In the genomic region with DNA sequence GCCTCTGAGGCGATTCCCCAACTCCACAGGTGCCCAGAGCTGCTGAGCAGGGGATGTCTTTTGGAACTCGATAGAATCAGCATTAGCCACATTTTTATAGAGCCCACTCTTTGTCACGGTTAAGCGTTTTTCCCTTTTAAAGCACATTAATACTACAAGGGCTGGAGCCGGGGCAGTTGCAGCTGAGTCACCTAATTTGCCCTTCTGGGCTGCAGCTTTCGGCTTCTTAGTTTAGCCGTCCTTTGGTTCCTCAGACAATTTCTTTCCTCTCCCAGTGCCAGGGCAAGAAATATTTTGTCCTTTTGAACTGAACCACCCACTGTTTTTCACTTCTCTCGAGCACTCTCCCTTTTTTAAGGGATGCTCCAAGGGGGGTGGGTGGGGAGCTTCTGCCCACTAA, we compare ENCODE assay signal across 13 cellular contexts. TPM values are rescaled to one million over a fixed set of nuclear protein-coding genes. Genes with fewer than 3 reads are reported as not detected.
DNase-seq lines count a peak whose midpoint lies in the region; ATAC-seq, FAIRE-seq and TF ChIP-seq lines count a peak whose summit lies in the region.
"Had no signal": no experiment of that assay in that cellular context is flagged by ENCODE, and none has a peak within 500 bp of the region (broad histone marks: within the 10 kb centered on the region; RNA-seq: fewer than 3 reads in every experiment).

No MANE protein-coding gene starts in this region.

- CTCF ChIA-PET in Panc1 (lab: Charles Lee): no interaction called here

- BruUV-seq in Panc1 (replicated peaks; lab: Mats Ljungman, UMichigan): no TSS peak

- POLR2A ChIA-PET in Panc1 (lab: Charles Lee): no interaction called here

- H3K4me1 ChIP-seq in Panc1 (ENCODE audit: control insufficient read depth, insufficient read depth, low read length) (peaks cover 44% of the 10 kb centered on the region), thoracic aorta (ENCODE audit: control insufficient read depth in 1 of 2, low read depth in 2 of 2) (peaks cover 13 to 61% of the 10 kb centered on the region in 2 donors)

- H3K27me3 ChIP-seq in Panc1 (ENCODE audit: control insufficient read depth, insufficient read depth, low read length): no peaks in the 10 kb centered on the region
- no peaks in the 10 kb centered on the region for H3K27me3 ChIP-seq in thoracic aorta (replicated peaks; ENCODE audit: insufficient read depth)
- H3K27me3 ChIP-seq: gastrocnemius medialis had no signal

- H3K9me3 ChIP-seq in Panc1 (ENCODE audit: control insufficient read depth, insufficient read depth, low read depth, low read length) (no peaks in the 10 kb centered on the region), thoracic aorta (no peaks in the 10 kb centered on the region)
- H3K9me3 ChIP-seq: gastrocnemius medialis had no signal

- H3K36me3 ChIP-seq in Panc1 (ENCODE audit: control insufficient read depth, insufficient read depth, low read length) (no peaks in the 10 kb centered on the region), thoracic aorta (no peaks in the 10 kb centered on the region)
- H3K36me3 ChIP-seq: gastrocnemius medialis had no signal

- ATAC-seq in Panc1 (no peak), thoracic aorta (ENCODE audit: insufficient number of reproducible peaks, low FRiP score, low read depth) (no peak)
- ATAC-seq: gastrocnemius medialis, WTC11 had no signal

- TF ChIP-seq CTCF in Panc1 (IDR thresholded peaks at IDR 0.05) (no peak), thoracic aorta (IDR thresholded peaks at IDR 0.05) (no peak)

- intact Hi-C loops in Panc1 (cut with micrococcal nuclease; ENCODE audit: unreplicated experiment): loop anchor here (10.0 kb wide), 1 partner anchor 111 kb away; no protein-coding TSS in a partner anchor

- FAIRE-seq in H54 (lab: Jason Lieb, UNC): no peak
- FAIRE-seq: kidney had no signal

- H3K27ac ChIP-seq in Panc1 (ENCODE audit: low read length) (peak overlapping the region; percentile 66), thoracic aorta (peak overlapping the region; percentile 55 to 78)

- DNase-seq in H54 (ENCODE audit: insufficient read length, low spot score) (peak; percentile 40), Panc1 (ENCODE audit: low read depth, low spot score) (no peak), fibroblast of peridontal ligament (ENCODE audit: extremely low read depth) (peak; percentile 69), thoracic aorta (ENCODE audit: low spot score) (no peak), NCI-H2107 (lab: John Stamatoyannopoulos, UW) (no peak)
- DNase-seq in stimulated activated CD4-positive, alpha-beta T cell treated with anti-CD3 and anti-CD28 coated beads, Interleukin-4, amount 100 ng/mL, for 4 hours: no peak
- no peak for DNase-seq in stimulated activated CD4-positive, alpha-beta T cell treated with anti-CD3 and anti-CD28 coated beads, Interleukin-2, amount 100 ng/mL, for 24 hours
- DNase-seq: activated CD8-positive, alpha-beta memory T cell treated with anti-CD3 and anti-CD28 coated beads, Interleukin-2, amount 50 U/mL, for 4 hours; dermis blood vessel endothelial cell; gastrocnemius medialis; kidney; NCI-H187 treated with DMSO at 0.1 percent for 48 hours had no signal

- no peak for TF ChIP-seq POLR2A in H54 (IDR thresholded peaks at IDR 0.05; ENCODE audit: low read depth, low read length)

- no peak overlapping the region for H3K4me3 ChIP-seq in Panc1 (ENCODE audit: low read depth in 2 of 2, low read length in 2 of 2)
- H3K4me3 ChIP-seq in thoracic aorta: peak overlapping the region; percentile 45
- H3K4me3 ChIP-seq: gastrocnemius medialis had no signal

- in situ Hi-C loops in Panc1 (cut with HindIII; ENCODE audit: low pct_unique_long_range_greater_than_20kb, low sequenced_read_pairs): no loop called here

RNA-seq across cellular contexts. Expression of a gene that starts 23.2 kb away (rescaled TPM):
- total RNA-seq in Panc1 (2021; ENCODE audit: unreplicated experiment) (10.6 TPM), thoracic aorta (10 to 100 TPM; 11.9 to 24.5 TPM)
- polyA plus RNA-seq in Panc1 (2012; ENCODE audit: insufficient read length): 11.6 TPM

Comparison
In these comparisons a context has a peak if more than half of its experiments do, and no peak if none do; other contexts are left out.
1. DNase-seq: peak in H54 (single experiment) and fibroblast of peridontal ligament (single experiment); none in Panc1 (single experiment), thoracic aorta (single experiment), stimulated activated CD4-positive, alpha-beta T cell treated with anti-CD3 and anti-CD28 coated beads, Interleukin-4, amount 100 ng/mL, for 4 hours (0 of 2), stimulated activated CD4-positive, alpha-beta T cell treated with anti-CD3 and anti-CD28 coated beads, Interleukin-2, amount 100 ng/mL, for 24 hours (0 of 2) and NCI-H2107 (single experiment).